Comparison of ENCODE assay signal across 12 cellular contexts in the genomic region with DNA sequence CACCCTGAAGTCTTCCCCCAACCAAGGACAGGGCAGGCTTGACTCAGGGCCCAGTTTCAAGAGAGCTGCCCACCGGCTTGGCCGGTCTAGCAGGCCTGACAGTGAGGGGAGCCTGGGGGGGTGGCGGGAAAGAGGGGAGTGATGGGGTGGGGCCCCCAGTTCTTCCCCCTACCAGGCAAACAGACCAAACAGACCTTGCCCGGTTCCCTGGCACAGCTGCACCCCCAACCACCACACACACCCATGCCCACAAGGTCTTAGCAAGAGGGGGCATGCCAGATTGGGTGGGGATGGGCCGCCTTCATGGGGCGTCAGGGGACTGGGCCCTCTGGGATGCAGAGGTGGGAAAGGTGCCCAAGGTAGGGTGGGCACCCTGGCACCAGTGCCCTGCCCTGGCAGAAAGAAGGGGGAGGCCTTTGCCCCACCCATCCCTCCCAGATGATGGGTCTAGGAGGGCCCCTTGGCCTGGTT. TPM values are rescaled to one million over a fixed set of nuclear protein-coding genes. Genes with fewer than 3 reads are reported as not detected.
A peak's percentile ranks its signal among the peaks of the same experiment; 100 is the strongest.
DNase-seq lines count a peak whose midpoint lies in the region; ATAC-seq and TF ChIP-seq lines count a peak whose summit lies in the region.
"Had no signal": no experiment of that assay in that cellular context is flagged by ENCODE, and none has a peak within 500 bp of the region (broad histone marks: within the 10 kb centered on the region; RNA-seq: fewer than 3 reads in every experiment).

No MANE protein-coding gene starts in this region.

- ATAC-seq in activated CD4-positive, alpha-beta T cell treated with anti-CD3 and anti-CD28 coated beads for 36 hours: no peak
- ATAC-seq in left lung (no peak), GM18511 (IDR thresholded peaks at IDR 0.05; ENCODE audit: unreplicated experiment) (no peak), HG03432 (IDR thresholded peaks at IDR 0.05; ENCODE audit: unreplicated experiment) (no peak)

- H3K9me3 Mint-ChIP-seq in activated CD4-positive, alpha-beta T cell treated with anti-CD3 and anti-CD28 coated beads for 36 hours (ENCODE audit: low read depth): no peaks in the 10 kb centered on the region
- H3K9me3 Mint-ChIP-seq: HFFc6 had no signal

- CTCF ChIA-PET in activated CD4-positive, alpha-beta T cell treated with anti-CD3 and anti-CD28 coated beads for 36 hours (lab: Charles Lee): interaction anchor here (0.6 to 1.8 kb wide), 4 partner anchors 12 to 192 kb away, joined by 3 to 8 read pairs (median 6); a partner anchor contains a TSS

- H3K27me3 ChIP-seq in left lung: no peaks in the 10 kb centered on the region
- H3K27me3 ChIP-seq in SJCRH30: no peaks in the 10 kb centered on the region

- H3K27ac ChIP-seq in angular gyrus (ENCODE audit: low read depth, low read length) (peak overlapping the region; percentile 76), left lung (peak overlapping the region; percentile 39 to 95), substantia nigra (ENCODE audit: low read depth, low read length, poor library complexity, severe bottlenecking) (peak overlapping the region; percentile 99), SJCRH30 (no peak overlapping the region)

- H3K4me1 Mint-ChIP-seq in activated CD4-positive, alpha-beta T cell treated with anti-CD3 and anti-CD28 coated beads for 36 hours: peaks cover 67% of the 10 kb centered on the region

- POLR2A ChIA-PET in activated CD4-positive, alpha-beta T cell treated with anti-CD3 and anti-CD28 coated beads for 36 hours (lab: Charles Lee): no interaction called here

- peak overlapping the region; percentile 99 for H3K4me3 Mint-ChIP-seq in activated CD4-positive, alpha-beta T cell treated with anti-CD3 and anti-CD28 coated beads for 36 hours
- H3K4me3 Mint-ChIP-seq: activated naive CD8-positive, alpha-beta T cell; HFFc6 had no signal

- H3K9me3 ChIP-seq in left lung (no peaks in the 10 kb centered on the region), SJCRH30 (replicated peaks) (no peaks in the 10 kb centered on the region)

- H3K4me3 ChIP-seq in left lung (peak overlapping the region in 1 of 2 donors; percentile 96), SJCRH30 (no peak overlapping the region)

- H3K27ac Mint-ChIP-seq in activated CD4-positive, alpha-beta T cell treated with anti-CD3 and anti-CD28 coated beads for 36 hours: peak overlapping the region; percentile 96
- H3K27ac Mint-ChIP-seq: activated naive CD8-positive, alpha-beta T cell; HFFc6 had no signal

- H3K4me1 ChIP-seq in left lung: peaks cover 25 to 97% of the 10 kb centered on the region in 2 donors
- peaks cover under 1% of the 10 kb centered on the region; the same call in 1 of the 2 replicates for H3K4me1 ChIP-seq in SJCRH30

- peaks cover 0 to 38% of the 10 kb centered on the region in 2 donors for H3K36me3 ChIP-seq in left lung
- H3K36me3 ChIP-seq in SJCRH30: no peaks in the 10 kb centered on the region

- TF ChIP-seq CTCF in left lung (IDR thresholded peaks at IDR 0.05): no peak

- no peak for DNase-seq in activated CD4-positive, alpha-beta T cell treated with anti-CD3 and anti-CD28 coated beads for 36 hours
- DNase-seq in activated CD4-positive, alpha-beta T cell treated with anti-CD3 and anti-CD28 coated beads for 4 hours: no peak
- DNase-seq in left lung (no peak), substantia nigra (lab: John Stamatoyannopoulos, UW) (peak in 1 of 49 donors; percentile 62), SJCRH30 (no peak)

- peaks cover 58% of the 10 kb centered on the region for H3K36me3 Mint-ChIP-seq in activated CD4-positive, alpha-beta T cell treated with anti-CD3 and anti-CD28 coated beads for 36 hours (ENCODE audit: low read depth)
- H3K36me3 Mint-ChIP-seq: activated naive CD8-positive, alpha-beta T cell had no signal

- intact Hi-C loops in activated CD4-positive, alpha-beta T cell treated with anti-CD3 and anti-CD28 coated beads for 36 hours (cut with DNase I, micrococcal nuclease): no loop called here
- intact Hi-C loops in left lung (cut with DNase I): no loop called here

- H3K27me3 Mint-ChIP-seq in activated CD4-positive, alpha-beta T cell treated with anti-CD3 and anti-CD28 coated beads for 36 hours: no peaks in the 10 kb centered on the region
- H3K27me3 Mint-ChIP-seq: activated naive CD8-positive, alpha-beta T cell had no signal

RNA-seq across cellular contexts. Expression of a gene that starts 8.9 kb away (rescaled TPM):
- total RNA-seq in activated CD4-positive, alpha-beta T cell treated with anti-CD3 and anti-CD28 coated beads for 36 hours: 100 to 1,000 TPM in 1 of 2 experiments, 10 to 100 TPM in 1; 94.0 to 105 TPM
- total RNA-seq in left lung: 100 to 1,000 TPM in 1 of 2 donors, 10 to 100 TPM in 1; 60.5 to 104 TPM
- total RNA-seq in SJCRH30 (2014; rRNA removed; shearing (Covaris generic)): 4.8 and 5.6 TPM in 2 replicates

RNA-seq across cellular contexts. Expression of a gene that starts 18.1 kb away (rescaled TPM):
- under 1 TPM; 0.79 to 0.80 TPM for total RNA-seq in activated CD4-positive, alpha-beta T cell treated with anti-CD3 and anti-CD28 coated beads for 36 hours
- under 1 TPM in 1 of 2 donors, not detected in 1; 0.52 TPM for total RNA-seq in left lung
- not detected in 2 replicates for total RNA-seq in SJCRH30 (2014; rRNA removed; shearing (Covaris generic))

RNA-seq across cellular contexts. Expression of a gene that starts 22.1 kb away (rescaled TPM):
- under 1 TPM; 0.46 to 0.67 TPM for total RNA-seq in activated CD4-positive, alpha-beta T cell treated with anti-CD3 and anti-CD28 coated beads for 36 hours
- total RNA-seq in left lung: 1 to 10 TPM in 1 of 2 donors, under 1 TPM in 1; 0.60 to 1.3 TPM
- total RNA-seq in SJCRH30 (2014; rRNA removed; shearing (Covaris generic)): not detected in 2 replicates

RNA-seq across cellular contexts. Expression of a gene that starts 22.2 kb away (rescaled TPM):
- not detected for total RNA-seq in activated CD4-positive, alpha-beta T cell treated with anti-CD3 and anti-CD28 coated beads for 36 hours
- not detected for total RNA-seq in left lung
- total RNA-seq in SJCRH30 (2014; rRNA removed; shearing (Covaris generic)): not detected in 2 replicates
- total RNA-seq: A673, endothelial cell of umbilical vein, HFFc6 had no signal

RNA-seq across cellular contexts. Expression of a gene that starts 28.3 kb away (rescaled TPM):
- 10 to 100 TPM; 38.0 to 42.4 TPM for total RNA-seq in activated CD4-positive, alpha-beta T cell treated with anti-CD3 and anti-CD28 coated beads for 36 hours
- 10 to 100 TPM; 26.4 to 39.9 TPM for total RNA-seq in left lung
- 25.6 and 28.0 TPM in 2 replicates for total RNA-seq in SJCRH30 (2014; rRNA removed; shearing (Covaris generic))
